In genomic region chr13:73335226-73335625, GRCh38 we compare ENCODE assay signal across 9 cellular contexts.
A peak's percentile ranks its signal among the peaks of the same experiment; 100 is the strongest.
DNase-seq lines count a peak whose midpoint lies in the region; ATAC-seq, FAIRE-seq and TF ChIP-seq lines count a peak whose summit lies in the region.
"Had no signal": no experiment of that assay in that cellular context is flagged by ENCODE, and none has a peak within 500 bp of the region (broad histone marks: within the 10 kb centered on the region; RNA-seq: fewer than 3 reads in every experiment).

No MANE protein-coding gene starts in this region.

- peak; percentile 71 for DNase-seq in HFF-Myc (ENCODE audit: extremely low read depth, low read depth)
- peak; percentile 93 for DNase-seq in NCI-H82 (lab: John Stamatoyannopoulos, UW)
- DNase-seq in kidney tubule cell (ENCODE audit: low spot score) = peak; percentile 91
- DNase-seq in heart left ventricle = no peak
- DNase-seq in NCI-H2171 treated with DMSO at 0.1 percent for 48 hours (lab: John Stamatoyannopoulos, UW) = no peak
- DNase-seq in T-cell = no peak
- DNase-seq in frontal cortex (ENCODE audit: low spot score in 2 of 2) = no peak
- DNase-seq: activated CD8-positive, alpha-beta memory T cell treated with anti-CD3 and anti-CD28 coated beads for 24 hours had no signal

- H3K27ac ChIP-seq in heart left ventricle = no peak overlapping the region

- H3K27ac Mint-ChIP-seq in T-cell = no peak overlapping the region

- no peak for TF ChIP-seq POLR2A in heart left ventricle (IDR thresholded peaks at IDR 0.05)

- no peaks in the 10 kb centered on the region for H3K36me3 Mint-ChIP-seq in T-cell

- CTCF ChIA-PET in T-cell (lab: Charles Lee) = no interaction called here

- peaks cover 0 to 6% (median 3%) of the 10 kb centered on the region in 3 donors for H3K9me3 Mint-ChIP-seq in T-cell

- H3K27me3 ChIP-seq in heart left ventricle = no peaks in the 10 kb centered on the region

- POLR2A ChIA-PET in T-cell (lab: Charles Lee) = no interaction called here

- no peaks in the 10 kb centered on the region for H3K27me3 Mint-ChIP-seq in T-cell

- no peaks in the 10 kb centered on the region for H3K4me1 Mint-ChIP-seq in T-cell

- H3K4me1 ChIP-seq in heart left ventricle = no peaks in the 10 kb centered on the region

- no peak for FAIRE-seq in frontal cortex (lab: Jason Lieb, UNC)

- ATAC-seq in GM18508 (IDR thresholded peaks at IDR 0.05; ENCODE audit: insufficient read depth, unreplicated experiment) (peak; percentile 100), heart left ventricle (no peak), T-cell (replicated peaks in 1 of 4) (no peak)

- 75 to 83% (median 80%) methylated on average over 5 of the region's 5 CpGs for WGBS in heart left ventricle, 4 donors

- no peak overlapping the region for H3K4me3 Mint-ChIP-seq in T-cell

- H3K4me3 ChIP-seq in HFF-Myc (replicated peaks; ENCODE audit: low read depth, low read length) = no peak overlapping the region
- H3K4me3 ChIP-seq in heart left ventricle = no peak overlapping the region

- TF ChIP-seq CTCF in HFF-Myc (IDR thresholded peaks at IDR 0.05; ENCODE audit: low read depth, low read length, missing control alignments) (no peak), heart left ventricle (IDR thresholded peaks at IDR 0.05) (no peak)

- intact Hi-C loops in heart left ventricle (cut with DNase I) = no loop called here

- H3K36me3 ChIP-seq in heart left ventricle = no peaks in the 10 kb centered on the region

- H3K9me3 ChIP-seq in heart left ventricle = peaks cover 0 to 3% (median 0%) of the 10 kb centered on the region in 12 donors

Comparison
In these comparisons a context has a peak if more than half of its experiments do, and no peak if none do; other contexts are left out.
1. DNase-seq: peak in HFF-Myc (single experiment), NCI-H82 (single experiment) and kidney tubule cell (single experiment); none in heart left ventricle (0 of 5), NCI-H2171 treated with DMSO at 0.1 percent for 48 hours (single experiment), T-cell (0 of 34) and frontal cortex (0 of 2).